ENCODE assay signal across 22 cellular contexts in genomic region chr6:29236634-29237033, GRCh38.
"Had no signal": no experiment of that assay in that cellular context is flagged by ENCODE, and none has a peak within 500 bp of the region (broad histone marks: within the 10 kb centered on the region; RNA-seq: fewer than 3 reads in every experiment).

No MANE protein-coding gene starts in this region.

- H3K4me2 ChIP-seq: SK-N-SH had no signal

- H3K9ac ChIP-seq: SK-N-SH had no signal

- ATAC-seq: Panc1, PC-3, T-cell had no signal

- H3K27ac ChIP-seq: RWPE1 had no signal

- DNase-seq: KG1; MV-4-11; NCI-H1048; NCI-H1105; NCI-H1417; NCI-H1436 treated with DMSO at 0.1 percent for 48 hours; NCI-H1694; NCI-H187 treated with DMSO at 0.1 percent for 48 hours; NCI-H2029 treated with DMSO at 0.1 percent for 48 hours; NCI-H2171 treated with DMSO at 0.1 percent for 48 hours; NCI-H345; NCI-H446 treated with DMSO at 0.1 percent for 48 hours; NCI-H510A treated with DMSO at 0.1 percent for 48 hours; NCI-H526; NK-92 treated with Interleukin-12 subunit alpha and Interleukin-12 subunit beta, amount 100 ng/mL, for 24 hours; PC-3; SHP77; SK-N-SH; SW 1271; T-cell had no signal

- H3K9me3 ChIP-seq: SK-N-SH had no signal
